32 cellular contexts compared by ENCODE assay signal in genomic region chr17:21400816-21401593, GRCh38. TPM values are rescaled to one million over a fixed set of nuclear protein-coding genes. Genes with fewer than 3 reads are reported as not detected.
DNase-seq lines count a peak whose midpoint lies in the region; TF ChIP-seq lines count a peak whose summit lies in the region.
"Had no signal": no experiment of that assay in that cellular context is flagged by ENCODE, and none has a peak within 500 bp of the region (broad histone marks: within the 10 kb centered on the region; RNA-seq: fewer than 3 reads in every experiment).

No MANE protein-coding gene starts in this region.

- no peaks in the 10 kb centered on the region for H3K4me1 ChIP-seq in ovary (ENCODE audit: insufficient read depth)
- H3K4me1 ChIP-seq: BE2C, transverse colon had no signal

- H3K4me3 ChIP-seq in ovary: no peak overlapping the region
- H3K4me3 ChIP-seq: gastroesophageal sphincter, psoas muscle, sigmoid colon, transverse colon had no signal

- no peak for TF ChIP-seq EP300 in ovary (IDR thresholded peaks at IDR 0.05)

- H3K27ac ChIP-seq in angular gyrus (ENCODE audit: low read depth, low read length) (peak overlapping the region; percentile 30), ovary (no peak overlapping the region)
- H3K27ac ChIP-seq: neutrophil had no signal

- peaks cover 19% of the 10 kb centered on the region for H3K4me1 Mint-ChIP-seq in HFFc6 (ENCODE audit: low read depth)
- H3K4me1 Mint-ChIP-seq: CD8-positive, alpha-beta memory T cell had no signal

- TF ChIP-seq CTCF in HFFc6 (IDR thresholded peaks at IDR 0.05) (no peak), ovary (IDR thresholded peaks at IDR 0.05) (no peak)

- H3K9me3 ChIP-seq in ovary: no peaks in the 10 kb centered on the region
- H3K9me3 ChIP-seq: BE2C, gastroesophageal sphincter, neutrophil, psoas muscle, sigmoid colon, SK-N-SH, transverse colon had no signal

- intact Hi-C loops in ovary (cut with DNase I): loop anchor here in 1 of 4 donors (2.0 kb wide), 1 partner anchor 286 kb away; no protein-coding TSS in a partner anchor

- no peaks in the 10 kb centered on the region for H3K27me3 ChIP-seq in ovary
- H3K27me3 ChIP-seq: BE2C, gastroesophageal sphincter, neutrophil, sigmoid colon, transverse colon had no signal

- no peaks in the 10 kb centered on the region; the same call in 1 of the 2 replicates for H3K27me3 Mint-ChIP-seq in HFFc6 (ENCODE audit: insufficient read depth)
- H3K27me3 Mint-ChIP-seq: activated naive CD8-positive, alpha-beta T cell treated with anti-CD3 and anti-CD28 coated beads for 36 hours; CD8-positive, alpha-beta memory T cell had no signal

- H3K36me3 Mint-ChIP-seq in HFFc6 (ENCODE audit: low read depth): no peaks in the 10 kb centered on the region
- H3K36me3 Mint-ChIP-seq: activated naive CD8-positive, alpha-beta T cell treated with anti-CD3 and anti-CD28 coated beads for 36 hours; CD8-positive, alpha-beta memory T cell had no signal

- peak overlapping the region; percentile 38; the same call in 1 of the 2 replicates for H3K27ac Mint-ChIP-seq in HFFc6
- H3K27ac Mint-ChIP-seq: activated naive CD8-positive, alpha-beta T cell treated with anti-CD3 and anti-CD28 coated beads for 36 hours; CD8-positive, alpha-beta memory T cell had no signal

- DNase-seq in Daoy (ENCODE audit: low read depth): peak; percentile 48
- DNase-seq in HFFc6: no peak
- DNase-seq in iPS-NIHi7 (ENCODE audit: extremely low spot score): peak; percentile 40
- no peak for DNase-seq in ovary
- DNase-seq in NCI-H446 treated with DMSO at 0.1 percent for 48 hours (lab: John Stamatoyannopoulos, UW): no peak
- no peak for DNase-seq in cerebellum (ENCODE audit: low spot score)
- no peak for DNase-seq in NCI-H1436 treated with DMSO at 0.1 percent for 48 hours (lab: John Stamatoyannopoulos, UW)
- DNase-seq: activated CD4-positive, alpha-beta T cell treated with anti-CD3 and anti-CD28 coated beads, Interleukin-2, amount 50 U/mL, for 1 hour; activated CD4-positive, CD25-positive, alpha-beta regulatory T cell; activated effector memory CD4-positive, alpha-beta T cell treated with Interleukin-2 at 50 U/mL for 16 hours; activated naive CD8-positive, alpha-beta T cell treated with anti-CD3 and anti-CD28 coated beads for 36 hours; activated T-cell treated with anti-CD3 and anti-CD28 coated beads, Interleukin-2, amount 50 U/mL, for 1 hour; aorta; BE2C; CD8-positive, alpha-beta memory T cell; GOT3; hypothalamus; KG1; NCI-H2029 treated with DMSO at 0.1 percent for 48 hours; NCI-H524 treated with DMSO at 0.1 percent for 48 hours; OCI-M1; psoas muscle; sigmoid colon; SK-N-SH; stimulated activated CD4-positive, alpha-beta T cell treated with anti-CD3 and anti-CD28 coated beads, Interleukin-12 subunit alpha, Interleukin-12 subunit beta, amount 100 ng/mL, for 4 hours; stimulated activated CD4-positive, alpha-beta T cell treated with anti-CD3 and anti-CD28 coated beads, Interleukin-2, amount 100 ng/mL, for 48 hours; transverse colon had no signal

- 76 to 82% (median 78%) methylated on average over 15 of the region's 15 CpGs for whole genome bisulfite sequencing in ovary, 3 donors

- no peak for TF ChIP-seq POLR2A in ovary (IDR thresholded peaks at IDR 0.05)

- H3K9me3 Mint-ChIP-seq in HFFc6: no peaks in the 10 kb centered on the region
- H3K9me3 Mint-ChIP-seq: activated naive CD8-positive, alpha-beta T cell treated with anti-CD3 and anti-CD28 coated beads for 36 hours had no signal

- no peaks in the 10 kb centered on the region for H3K36me3 ChIP-seq in ovary
- H3K36me3 ChIP-seq: BE2C, gastroesophageal sphincter, neutrophil, sigmoid colon, transverse colon had no signal

- H3K4me3 Mint-ChIP-seq in HFFc6: no peak overlapping the region
- H3K4me3 Mint-ChIP-seq: activated naive CD8-positive, alpha-beta T cell treated with anti-CD3 and anti-CD28 coated beads for 36 hours; CD8-positive, alpha-beta memory T cell had no signal

RNA-seq across cellular contexts. Expression of gene KCNJ12, which starts 24.8 kb away (rescaled TPM):
- total RNA-seq in Daoy (2014; rRNA removed; shearing (Covaris generic)): 2.8 and 2.9 TPM in 2 replicates
- not detected for total RNA-seq in HFFc6 (2021; fragmentation: NEBNext Ultra II Directional; extraction: Animal tissue kit (Norgen Biotek cat#: 25700))
- total RNA-seq in ovary: 1 to 10 TPM in 4 of 7 donors, under 1 TPM in 3; 0.12 to 1.9 (median 1.3) TPM
- under 1 TPM; 0.25 to 0.32 TPM for polyA plus RNA-seq in ovary
- 2.8 TPM for total RNA-seq in cerebellum
- total RNA-seq: activated naive CD8-positive, alpha-beta T cell treated with anti-CD3 and anti-CD28 coated beads for 36 hours; CD8-positive, alpha-beta memory T cell; MCF 10A; T-helper 1 cell treated with Interleukin-12 subunit alpha and Interleukin-12 subunit beta and Interleukin-4 antibody, amounts not matched to agents 30 ng/mL and 1 ng/mL, for 36 hours had no signal
- polyA plus RNA-seq: CD8-positive, alpha-beta memory T cell had no signal

Comparison
In these comparisons a context has a peak if more than half of its experiments do, and no peak if none do; other contexts are left out.
1. DNase-seq: peak in Daoy (single experiment) and iPS-NIHi7 (single experiment); none in HFFc6 (single experiment), ovary (0 of 5), NCI-H446 treated with DMSO at 0.1 percent for 48 hours (single experiment), cerebellum (single experiment) and NCI-H1436 treated with DMSO at 0.1 percent for 48 hours (single experiment).